ENCODE assay signal across 8 cellular contexts in genomic region chr6:24402697-24403500, GRCh38. TPM values are rescaled to one million over a fixed set of nuclear protein-coding genes. Genes with fewer than 3 reads are reported as not detected.
DNase-seq lines count a peak whose midpoint lies in the region; ATAC-seq, FAIRE-seq and TF ChIP-seq lines count a peak whose summit lies in the region.

MRS2 (plus strand) TSS chr6:24402936; CDS start chr6:24403047, 111 bp downstream.

- peaks cover 16% of the 10 kb centered on the region for H3K4me1 ChIP-seq in smooth muscle cell (ENCODE audit: low read depth)

- H3K4me3 Mint-ChIP-seq in WTC11, result peak within 1 kb of the TSS; percentile 99

- peaks cover 56% of the 10 kb centered on the region for H3K4me1 Mint-ChIP-seq in WTC11

- peak; percentile 97 for ATAC-seq in GM18868 (IDR thresholded peaks at IDR 0.05; ENCODE audit: unreplicated experiment)
- peak; percentile 96 for ATAC-seq in HG03103 (IDR thresholded peaks at IDR 0.05; ENCODE audit: low read depth, unreplicated experiment)
- peak; percentile 73 for ATAC-seq in WTC11

- peaks cover 43% of the 10 kb centered on the region for H3K79me2 ChIP-seq in smooth muscle cell (ENCODE audit: low read depth)

- H4K20me1 ChIP-seq in smooth muscle cell (ENCODE audit: low read depth), result peaks cover 27% of the 10 kb centered on the region

- no peak for FAIRE-seq in bronchial epithelial cell (lab: Jason Lieb, UNC)

- no peak within 1 kb of the TSS for H3K27ac ChIP-seq in smooth muscle cell (ENCODE audit: low read depth)

- H3K27ac Mint-ChIP-seq in WTC11, result peak within 1 kb of the TSS; percentile 96

- DNase-seq in AG04449 (ENCODE audit: low read depth, low spot score) (no peak), NCI-H2196 (lab: John Stamatoyannopoulos, UW; ENCODE audit: unreplicated experiment) (peak; percentile 91), WTC11 (ENCODE audit: low spot score) (peak; percentile 73), bronchial epithelial cell (ENCODE audit: low read depth) (peak; percentile 94), iPS-NIHi11 (ENCODE audit: low spot score) (peak; percentile 83), smooth muscle cell (lab: John Stamatoyannopoulos, UW; ENCODE audit: unreplicated experiment) (peak; percentile 60)

- POLR2A ChIA-PET in AG04449 (lab: Yijun Ruan, JAX) (interaction anchor here (1.1 kb wide), 1 partner anchor 13 kb away, joined by 4 read pairs; no protein-coding TSS in a partner anchor), WTC11 (lab: Charles Lee) (interaction anchor here (0.6 to 0.7 kb wide), 2 partner anchors 13 to 91 kb away, joined by 3 to 4 read pairs; partner anchors contain the start of gene ALDH5A1)

- H3K36me3 ChIP-seq in bronchial epithelial cell (ENCODE audit: control insufficient read depth, insufficient read depth, low read length), result peaks cover 5% of the 10 kb centered on the region
- peaks cover 7% of the 10 kb centered on the region for H3K36me3 ChIP-seq in smooth muscle cell (ENCODE audit: low read depth)

- peak within 1 kb of the TSS; percentile 76 for H3K9ac ChIP-seq in smooth muscle cell (ENCODE audit: low read depth)

- peak within 1 kb of the TSS; percentile 91 for H3K4me2 ChIP-seq in smooth muscle cell

- no peaks in the 10 kb centered on the region for H3K9me3 ChIP-seq in smooth muscle cell (replicated peaks; ENCODE audit: low read depth)

- H3F3A ChIP-seq in smooth muscle cell (ENCODE audit: low read depth), result no peaks in the 10 kb centered on the region

- peaks cover 7% of the 10 kb centered on the region for H3K9me3 Mint-ChIP-seq in WTC11

- H3K27me3 ChIP-seq in bronchial epithelial cell (ENCODE audit: control insufficient read depth, insufficient read depth, low read length) (no peaks in the 10 kb centered on the region), smooth muscle cell (ENCODE audit: low read depth) (peaks cover 5% of the 10 kb centered on the region)

- CTCF ChIA-PET in AG04449 (lab: Yijun Ruan, JAX) (interaction anchor here (1.4 to 1.6 kb wide), 3 partner anchors 11 to 43 kb away, joined by 3 to 4 read pairs (median 3); no protein-coding TSS in a partner anchor), WTC11 (lab: Charles Lee) (interaction anchor here (0.6 to 1.8 kb wide), 7 partner anchors 14 to 182 kb away, joined by 3 to 14 read pairs (median 3); no protein-coding TSS in a partner anchor)

- H3K36me3 Mint-ChIP-seq in WTC11, result peaks cover 33% of the 10 kb centered on the region

- H2AFZ ChIP-seq in smooth muscle cell (ENCODE audit: low read depth), result peak within 1 kb of the TSS; percentile 96

- peak within 1 kb of the TSS; percentile 99 for H3K4me3 ChIP-seq in AG04449 (ENCODE audit: low read depth, low read length)
- peak within 1 kb of the TSS; percentile 84 for H3K4me3 ChIP-seq in bronchial epithelial cell (ENCODE audit: low read depth, low read length)
- peak within 1 kb of the TSS; percentile 76 for H3K4me3 ChIP-seq in smooth muscle cell

- TF ChIP-seq CTCF in AG04449 (IDR thresholded peaks at IDR 0.05; ENCODE audit: insufficient read depth, low read length, missing control alignments), result no peak
- TF ChIP-seq CTCF in WTC11 (IDR thresholded peaks at IDR 0.05), result no peak
- no peak for TF ChIP-seq CTCF in bronchial epithelial cell (IDR thresholded peaks at IDR 0.05; ENCODE audit: insufficient read depth, low read length, severe bottlenecking)
- TF ChIP-seq CTCF in smooth muscle cell (IDR thresholded peaks at IDR 0.05; ENCODE audit: borderline replicate concordance, insufficient read depth, poor library complexity, severe bottlenecking), result no peak

- no peaks in the 10 kb centered on the region for H3K27me3 Mint-ChIP-seq in WTC11 (ENCODE audit: low read depth)

- under 1% methylated on average over 63 of the region's 63 CpGs for WGBS in smooth muscle cell (ENCODE audit: low lambda C conversion rate)

TF ChIP-seq in WTC11, 78 proteins besides CTCF, POLR2A, EP300 and RAD21 (continues in another document):
- TF ChIP-seq IRF1 (CRISPR knock-in tag; IDR thresholded peaks at IDR 0.05) (peak; percentile 69; the same call in 1 of the 2 replicates), TEAD4 (CRISPR knock-in tag; IDR thresholded peaks at IDR 0.05) (0 out of 2 replicates have a peak, but pooled peaks have one; percentile 35), MYBL2 (CRISPR knock-in tag; IDR thresholded peaks at IDR 0.05) (peak; percentile 20; the same call in 1 of the 2 replicates), CREB1 (CRISPR knock-in tag; IDR thresholded peaks at IDR 0.05) (peak; percentile 62; the same call in 1 of the 2 replicates), STAT6 (CRISPR knock-in tag; conservative IDR thresholded peaks at IDR 0.05; ENCODE audit: low read depth) (no peak), ZNF232 (CRISPR knock-in tag; IDR thresholded peaks at IDR 0.05) (0 out of 2 replicates have a peak, but pooled peaks have one; percentile 19), CDX4 (CRISPR knock-in tag; IDR thresholded peaks at IDR 0.05; ENCODE audit: borderline replicate concordance) (no peak), JUN (CRISPR knock-in tag; IDR thresholded peaks at IDR 0.05) (0 out of 2 replicates have a peak, but pooled peaks have one; percentile 61), USF2 (CRISPR knock-in tag; IDR thresholded peaks at IDR 0.05) (no peak), ZNF416 (CRISPR knock-in tag; IDR thresholded peaks at IDR 0.05) (no peak), KAT7 (CRISPR knock-in tag; IDR thresholded peaks at IDR 0.05; ENCODE audit: borderline replicate concordance) (peak; percentile 44; the same call in 1 of the 2 replicates), ESRRA (CRISPR knock-in tag; IDR thresholded peaks at IDR 0.05; ENCODE audit: borderline replicate concordance) (peak; percentile 90; the same call in 1 of the 2 replicates), ZSCAN18 (CRISPR knock-in tag; IDR thresholded peaks at IDR 0.05) (no peak), FOXK1 (CRISPR knock-in tag; IDR thresholded peaks at IDR 0.05) (peak; percentile 35), NFE2L1 (CRISPR knock-in tag; IDR thresholded peaks at IDR 0.05) (peak; percentile 57; the same call in 1 of the 2 replicates)

RNA-seq across cellular contexts. Expression of gene MRS2, which starts in this region (rescaled TPM):
- 71.1 to 91.6 TPM (median 73.1 TPM) in 3 replicates for total RNA-seq in WTC11 (2021)
- 16.4 and 24.0 TPM in 2 replicates for total RNA-seq in bronchial epithelial cell
- 27.7 and 38.6 TPM in 2 replicates for total RNA-seq in smooth muscle cell
- 19.7 and 28.2 TPM in 2 replicates for polyA plus RNA-seq in smooth muscle cell
